13 cellular contexts compared by ENCODE assay signal in genomic region chr15:41233367-41233771, GRCh38. TPM values are rescaled to one million over a fixed set of nuclear protein-coding genes. Genes with fewer than 3 reads are reported as not detected.
DNase-seq lines count a peak whose midpoint lies in the region; TF ChIP-seq lines count a peak whose summit lies in the region.
"Had no signal": no experiment of that assay in that cellular context is flagged by ENCODE, and none has a peak within 500 bp of the region (broad histone marks: within the 10 kb centered on the region; RNA-seq: fewer than 3 reads in every experiment).

No MANE protein-coding gene starts in this region.

- H3K4me3 Mint-ChIP-seq in activated naive CD4-positive, alpha-beta T cell treated with anti-CD3 and anti-CD28 coated beads for 36 hours: no peak overlapping the region
- H3K4me3 Mint-ChIP-seq in activated naive CD4-positive, alpha-beta T cell treated with anti-CD3 and anti-CD28 coated beads, Interleukin-2, amount 10 ng/mL, durations not matched to agents 7 days and 5 days: no peak overlapping the region
- H3K4me3 Mint-ChIP-seq in type B pancreatic cell: peak overlapping the region; percentile 21

- in situ Hi-C loops in astrocyte of the cerebellum (cut with HindIII; ENCODE audit: low sequenced_read_pairs): no loop called here

- no peaks in the 10 kb centered on the region for H3K36me3 Mint-ChIP-seq in activated naive CD4-positive, alpha-beta T cell treated with anti-CD3 and anti-CD28 coated beads for 36 hours (ENCODE audit: low read depth)
- H3K36me3 Mint-ChIP-seq in activated naive CD4-positive, alpha-beta T cell treated with anti-CD3 and anti-CD28 coated beads, Interleukin-2, amount 10 ng/mL, durations not matched to agents 7 days and 5 days: peaks cover 10% of the 10 kb centered on the region
- H3K36me3 Mint-ChIP-seq in type B pancreatic cell: no peaks in the 10 kb centered on the region

- no peak overlapping the region for H3K27ac ChIP-seq in coronary artery
- H3K27ac ChIP-seq: upper lobe of right lung had no signal

- H3K4me3 ChIP-seq in astrocyte of the cerebellum (ENCODE audit: low read depth, low read length): no peak overlapping the region
- H3K4me3 ChIP-seq in coronary artery: no peak overlapping the region

- CTCF ChIA-PET in activated naive CD4-positive, alpha-beta T cell treated with anti-CD3 and anti-CD28 coated beads for 36 hours (lab: Charles Lee): no interaction called here
- CTCF ChIA-PET in activated naive CD4-positive, alpha-beta T cell treated with anti-CD3 and anti-CD28 coated beads, Interleukin-2, amount 10 ng/mL, durations not matched to agents 7 days and 5 days (lab: Charles Lee): no interaction called here

- peak; percentile 5 for DNase-seq in activated naive CD4-positive, alpha-beta T cell treated with anti-CD3 and anti-CD28 coated beads for 36 hours
- no peak for DNase-seq in activated naive CD4-positive, alpha-beta T cell treated with anti-CD3 and anti-CD28 coated beads, Interleukin-2, amount 10 ng/mL, durations not matched to agents 7 days and 5 days
- DNase-seq in astrocyte of the cerebellum (ENCODE audit: low read depth) (peak; percentile 35), iris pigment epithelial cell (ENCODE audit: low read depth) (peak; percentile 90), type B pancreatic cell (ENCODE audit: extremely low spot score, unreplicated experiment) (no peak), coronary artery (ENCODE audit: low spot score) (no peak), DMS79 treated with DMSO at 0.1 percent for 48 hours (lab: John Stamatoyannopoulos, UW) (no peak), NCI-H774 (lab: John Stamatoyannopoulos, UW) (no peak)
- DNase-seq: activated CD4-positive, alpha-beta T cell treated with anti-CD3 and anti-CD28 coated beads, Interleukin-2, amount 50 U/mL, for 1 hour; Right ventricle myocardium superior; upper lobe of right lung had no signal

- intact Hi-C loops in activated naive CD4-positive, alpha-beta T cell treated with anti-CD3 and anti-CD28 coated beads for 36 hours (cut with micrococcal nuclease): loop anchor here (5.0 kb wide), 2 partner anchors 169 to 426 kb away; partner anchors contain the start of genes DNAJC17, NDUFAF1 and ZFYVE19

- peaks cover 22% of the 10 kb centered on the region for H3K4me1 Mint-ChIP-seq in activated naive CD4-positive, alpha-beta T cell treated with anti-CD3 and anti-CD28 coated beads for 36 hours (ENCODE audit: low read depth)
- peaks cover 41% of the 10 kb centered on the region for H3K4me1 Mint-ChIP-seq in activated naive CD4-positive, alpha-beta T cell treated with anti-CD3 and anti-CD28 coated beads, Interleukin-2, amount 10 ng/mL, durations not matched to agents 7 days and 5 days
- H3K4me1 Mint-ChIP-seq in type B pancreatic cell (ENCODE audit: unreplicated experiment): peaks cover 13% of the 10 kb centered on the region

- no peak overlapping the region for H3K27ac Mint-ChIP-seq in activated naive CD4-positive, alpha-beta T cell treated with anti-CD3 and anti-CD28 coated beads for 36 hours
- H3K27ac Mint-ChIP-seq in activated naive CD4-positive, alpha-beta T cell treated with anti-CD3 and anti-CD28 coated beads, Interleukin-2, amount 10 ng/mL, durations not matched to agents 7 days and 5 days: no peak overlapping the region
- H3K27ac Mint-ChIP-seq in type B pancreatic cell: no peak overlapping the region
- H3K27ac Mint-ChIP-seq: B cell had no signal

- H3K9me3 Mint-ChIP-seq in activated naive CD4-positive, alpha-beta T cell treated with anti-CD3 and anti-CD28 coated beads for 36 hours: no peaks in the 10 kb centered on the region
- no peaks in the 10 kb centered on the region for H3K9me3 Mint-ChIP-seq in activated naive CD4-positive, alpha-beta T cell treated with anti-CD3 and anti-CD28 coated beads, Interleukin-2, amount 10 ng/mL, durations not matched to agents 7 days and 5 days
- no peaks in the 10 kb centered on the region for H3K9me3 Mint-ChIP-seq in type B pancreatic cell

- H3K27me3 Mint-ChIP-seq in activated naive CD4-positive, alpha-beta T cell treated with anti-CD3 and anti-CD28 coated beads for 36 hours (ENCODE audit: low read depth): no peaks in the 10 kb centered on the region
- peaks cover 10% of the 10 kb centered on the region for H3K27me3 Mint-ChIP-seq in activated naive CD4-positive, alpha-beta T cell treated with anti-CD3 and anti-CD28 coated beads, Interleukin-2, amount 10 ng/mL, durations not matched to agents 7 days and 5 days
- no peaks in the 10 kb centered on the region for H3K27me3 Mint-ChIP-seq in type B pancreatic cell
- H3K27me3 Mint-ChIP-seq: B cell had no signal

- no peak for TF ChIP-seq CTCF in astrocyte of the cerebellum (IDR thresholded peaks at IDR 0.05; ENCODE audit: low read depth, low read length, missing control alignments)
- no peak for TF ChIP-seq CTCF in type B pancreatic cell (conservative IDR thresholded peaks at IDR 0.05)
- TF ChIP-seq CTCF in coronary artery (IDR thresholded peaks at IDR 0.05): no peak

RNA-seq across cellular contexts. Expression of gene CHP1, which starts 2.3 kb away (rescaled TPM):
- 10 to 100 TPM; 37.7 to 39.8 TPM for total RNA-seq in activated naive CD4-positive, alpha-beta T cell treated with anti-CD3 and anti-CD28 coated beads for 36 hours
- total RNA-seq in type B pancreatic cell (ENCODE audit: low replicate concordance): 89.6 and 114 TPM in 2 replicates

RNA-seq across cellular contexts. Expression of gene EXD1, which starts 2.8 kb away (rescaled TPM):
- not detected for total RNA-seq in activated naive CD4-positive, alpha-beta T cell treated with anti-CD3 and anti-CD28 coated beads for 36 hours
- total RNA-seq in type B pancreatic cell (ENCODE audit: low replicate concordance): not detected in 2 replicates
- total RNA-seq: B cell, glomerular endothelial cell, Right ventricle myocardium superior, upper lobe of right lung had no signal

Comparison
In these comparisons a context has a peak if more than half of its experiments do, and no peak if none do; other contexts are left out.
1. DNase-seq: peak in activated naive CD4-positive, alpha-beta T cell treated with anti-CD3 and anti-CD28 coated beads for 36 hours (single experiment), astrocyte of the cerebellum (single experiment) and iris pigment epithelial cell (single experiment); none in activated naive CD4-positive, alpha-beta T cell treated with anti-CD3 and anti-CD28 coated beads, Interleukin-2, amount 10 ng/mL, durations not matched to agents 7 days and 5 days (single experiment), type B pancreatic cell (single experiment), coronary artery (single experiment), DMS79 treated with DMSO at 0.1 percent for 48 hours (single experiment) and NCI-H774 (single experiment).